ENCODE assay signal across 11 cellular contexts in genomic region chr5:14178671-14179211, GRCh38. TPM values are rescaled to one million over a fixed set of nuclear protein-coding genes. Genes with fewer than 3 reads are reported as not detected.
A peak's percentile ranks its signal among the peaks of the same experiment; 100 is the strongest.
DNase-seq lines count a peak whose midpoint lies in the region; ATAC-seq and FAIRE-seq lines count a peak whose summit lies in the region.
"Had no signal": no experiment of that assay in that cellular context is flagged by ENCODE, and none has a peak within 500 bp of the region (broad histone marks: within the 10 kb centered on the region; RNA-seq: fewer than 3 reads in every experiment).

No MANE protein-coding gene starts in this region.

- FAIRE-seq in frontal cortex (lab: Jason Lieb, UNC), result no peak
- FAIRE-seq: pancreas had no signal

- no peak for ATAC-seq in GM21447 (IDR thresholded peaks at IDR 0.05; ENCODE audit: unreplicated experiment)

- DNase-seq in Daoy (ENCODE audit: low read depth) (peak; percentile 87), NCI-H69 (lab: John Stamatoyannopoulos, UW) (peak; percentile 31), ecto neural progenitor cell (ENCODE audit: low spot score) (peak; percentile 66), myocyte (ENCODE audit: low read depth) (peak; percentile 52), frontal cortex (ENCODE audit: low spot score in 2 of 2) (no peak), Kasumi-1 (lab: John Stamatoyannopoulos, UW) (no peak), occipital lobe (lab: John Stamatoyannopoulos, UW) (no peak)
- DNase-seq: activated CD4-positive, alpha-beta T cell treated with anti-CD3 and anti-CD28 coated beads, Interleukin-2, amount 50 U/mL, for 1 hour; heart left ventricle; pancreas had no signal

RNA-seq across cellular contexts. Expression of gene TRIO, which starts 35.6 kb away (rescaled TPM):
- 99.7 and 112 TPM in 2 replicates for total RNA-seq in Daoy (2014; rRNA removed; shearing (Covaris generic))
- total RNA-seq in myocyte (122 and 126 TPM in 2 replicates), frontal cortex (310 TPM), occipital lobe (381 TPM)
- polyA plus RNA-seq in myocyte (2012), result 126 TPM

Comparison
In these comparisons a context has a peak if more than half of its experiments do, and no peak if none do; other contexts are left out.
1. DNase-seq: peak in Daoy (single experiment), NCI-H69 (single experiment), ecto neural progenitor cell (single experiment) and myocyte (single experiment); none in frontal cortex (0 of 2), Kasumi-1 (0 of 2) and occipital lobe (single experiment).